In the genomic region with DNA sequence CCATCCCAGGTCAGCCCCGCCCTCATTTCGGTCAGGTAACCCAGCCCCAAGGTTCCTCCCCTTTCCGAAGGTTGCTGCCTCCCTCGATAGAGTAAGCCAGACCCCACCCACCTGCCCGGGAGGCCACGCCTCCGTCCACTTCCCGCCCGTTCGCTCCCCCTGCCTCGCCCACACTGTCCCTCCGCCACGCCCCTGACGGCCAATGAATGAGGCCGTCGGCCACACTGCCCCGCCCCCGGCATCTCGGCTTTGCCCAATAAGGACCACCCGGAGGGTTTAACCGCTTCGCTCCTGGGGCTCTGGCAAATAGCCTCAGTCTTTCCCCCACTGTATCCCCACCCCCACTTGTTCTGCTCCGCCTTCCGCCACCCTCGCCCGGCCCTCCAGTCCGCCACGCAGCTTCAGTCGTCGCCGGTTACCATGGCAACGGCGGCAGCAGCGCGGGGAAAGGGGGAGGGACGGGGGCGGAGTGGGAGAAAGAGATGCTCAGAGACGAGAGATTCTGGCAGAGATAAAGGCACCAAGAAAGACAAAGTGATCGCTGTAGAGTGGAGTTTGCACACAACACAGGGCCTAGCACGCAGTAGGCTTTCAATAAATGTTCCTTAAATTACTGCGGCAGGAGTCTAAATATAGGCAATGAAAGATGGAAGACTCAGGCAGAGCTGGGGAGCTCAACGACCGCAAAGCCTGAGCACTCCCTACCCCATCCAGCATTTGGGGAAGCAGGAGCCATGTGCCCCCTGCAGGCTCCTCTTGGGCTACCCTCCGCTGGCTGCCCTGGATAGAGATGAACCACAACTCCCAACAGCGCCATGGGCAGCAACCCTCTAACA, we compare ENCODE assay signal across 8 cellular contexts. TPM values are rescaled to one million over a fixed set of nuclear protein-coding genes. Genes with fewer than 3 reads are reported as not detected.
A peak's percentile ranks its signal among the peaks of the same experiment; 100 is the strongest.
DNase-seq lines count a peak whose midpoint lies in the region; ATAC-seq and TF ChIP-seq lines count a peak whose summit lies in the region.

No MANE protein-coding gene starts in this region.

- H3K4me3 ChIP-seq in epithelial cell of proximal tubule (ENCODE audit: low read depth, low read length) (peak overlapping the region; percentile 50), mucosa of rectum (ENCODE audit: low read length in 2 of 2) (peak overlapping the region; percentile 60 to 78)

- in situ Hi-C loops in KBM-7 (cut with MboI; ENCODE audit: low pct_unique_long_range_greater_than_20kb, low sequenced_read_pairs): no loop called here

- peak; percentile 74 for ATAC-seq in GM21717 (IDR thresholded peaks at IDR 0.05; ENCODE audit: unreplicated experiment)

- H3K9ac ChIP-seq in mucosa of rectum (ENCODE audit: low read depth in 1 of 2, low read length in 2 of 2): peak overlapping the region in 1 of 2 donors; percentile 15

- H3K27me3 ChIP-seq in mucosa of rectum (ENCODE audit: control insufficient read depth in 2 of 2, insufficient read depth in 2 of 2, low read length in 2 of 2): peaks cover 5 to 6% of the 10 kb centered on the region in 2 donors

- DNase-seq in DMS153 (lab: John Stamatoyannopoulos, UW) (peak; percentile 91), KBM-7 (peak; percentile 98), OCI-M2 (lab: John Stamatoyannopoulos, UW; ENCODE audit: unreplicated experiment) (peak; percentile 87), activated T-cell treated with anti-CD3 and anti-CD28 coated beads for 48 hours (ENCODE audit: low read depth) (peak; percentile 100), epithelial cell of proximal tubule (ENCODE audit: low read depth) (no peak)
- DNase-seq in stimulated activated CD8-positive, alpha-beta memory T cell treated with anti-CD3 and anti-CD28 coated beads, Interleukin-4, amount 100 ng/mL, for 4 hours (ENCODE audit: low read depth in 2 of 2, low spot score in 1 of 2): peak; percentile 97

- peaks cover 22 to 27% of the 10 kb centered on the region in 2 donors for H3K4me1 ChIP-seq in mucosa of rectum (ENCODE audit: control insufficient read depth in 2 of 2, insufficient read depth in 2 of 2, low read length in 2 of 2)

- peak; percentile 62 for TF ChIP-seq CTCF in epithelial cell of proximal tubule (conservative IDR thresholded peaks at IDR 0.05; ENCODE audit: low read depth, low read length)

- peak overlapping the region; percentile 64 to 68 for H3K27ac ChIP-seq in mucosa of rectum (ENCODE audit: low read depth in 2 of 2, low read length in 2 of 2)

- H3K36me3 ChIP-seq in mucosa of rectum (ENCODE audit: control insufficient read depth in 2 of 2, insufficient read depth in 2 of 2, low read length in 2 of 2): no peaks in the 10 kb centered on the region

- H3K9me3 ChIP-seq in mucosa of rectum (ENCODE audit: control insufficient read depth in 2 of 2, low read length in 2 of 2): no peaks in the 10 kb centered on the region

RNA-seq across cellular contexts. Expression of a gene that starts 5.1 kb away (rescaled TPM):
- 2.6 and 7.8 TPM in 2 replicates for total RNA-seq in epithelial cell of proximal tubule

RNA-seq across cellular contexts. Expression of a gene that starts 5.2 kb away (rescaled TPM):
- 320 and 573 TPM in 2 replicates for total RNA-seq in epithelial cell of proximal tubule

RNA-seq across cellular contexts. Expression of a gene that starts 19.8 kb away (rescaled TPM):
- total RNA-seq in epithelial cell of proximal tubule: 46.5 and 68.0 TPM in 2 replicates

RNA-seq across cellular contexts. Expression of a gene that starts 24.7 kb away (rescaled TPM):
- total RNA-seq in epithelial cell of proximal tubule: 27.1 and 42.8 TPM in 2 replicates

RNA-seq across cellular contexts. Expression of a gene that starts 27.7 kb away (rescaled TPM):
- 298 and 570 TPM in 2 replicates for total RNA-seq in epithelial cell of proximal tubule
